1 cellular context compared by ENCODE assay signal in genomic region chr6:159761135-159761872, GRCh38.
TF ChIP-seq lines count a peak whose summit lies in the region.

No MANE protein-coding gene starts in this region.

TF ChIP-seq in K562, 482 proteins besides CTCF, POLR2A, EP300 and RAD21 (continued from another document and continues in another):
- TF ChIP-seq PHF8 (IDR thresholded peaks at IDR 0.05; ENCODE audit: borderline replicate concordance, low read length): peak; percentile 73; the same call in 1 of the 2 replicates
- no peak for TF ChIP-seq NFYB (IDR thresholded peaks at IDR 0.05; ENCODE audit: extremely low read depth, insufficient read length)
- TF ChIP-seq HES1 (IDR thresholded peaks at IDR 0.05; ENCODE audit: low read depth): no peak
- TF ChIP-seq ZNF512 (tag; IDR thresholded peaks at IDR 0.05): no peak
- TF ChIP-seq MXD1 (CRISPR knock-in tag; IDR thresholded peaks at IDR 0.05; ENCODE audit: borderline replicate concordance, poor library complexity, severe bottlenecking): no peak
- TF ChIP-seq ZNF766 (CRISPR knock-in tag; conservative IDR thresholded peaks at IDR 0.05): 0 out of 2 replicates have a peak, but pooled peaks have one; percentile 31
- TF ChIP-seq TSHZ1 (CRISPR knock-in tag; IDR thresholded peaks at IDR 0.05): no peak
- no peak for TF ChIP-seq RNF2 (IDR thresholded peaks at IDR 0.05)
- TF ChIP-seq ATF2 (CRISPR knock-in tag; IDR thresholded peaks at IDR 0.05): no peak
- no peak for TF ChIP-seq SLC30A9 (CRISPR knock-in tag; IDR thresholded peaks at IDR 0.05)
- no peak for TF ChIP-seq ZNF407 (IDR thresholded peaks at IDR 0.05; ENCODE audit: low read depth)
- no peak for TF ChIP-seq HDGF (IDR thresholded peaks at IDR 0.05)
- no peak for TF ChIP-seq HNRNPUL1 (IDR thresholded peaks at IDR 0.05; ENCODE audit: low read length)
- TF ChIP-seq ZNF639 (CRISPR knock-in tag; conservative IDR thresholded peaks at IDR 0.05 in 1 of 2, IDR thresholded peaks at IDR 0.05 in 1 of 2): peak in 1 of 2 experiments; percentile 21; a peak in 1 of 4 replicates
- no peak for TF ChIP-seq ZNF277 (CRISPR knock-in tag; IDR thresholded peaks at IDR 0.05; ENCODE audit: borderline replicate concordance)
- TF ChIP-seq CHCHD3 (CRISPR knock-in tag; IDR thresholded peaks at IDR 0.05): no peak
- TF ChIP-seq KDM5B (IDR thresholded peaks at IDR 0.05; ENCODE audit: insufficient replicate concordance, low read depth, low read length): peak; percentile 54
- no peak for TF ChIP-seq RBM14 (IDR thresholded peaks at IDR 0.05; ENCODE audit: borderline replicate concordance, insufficient read depth, low read depth, low read length)
- no peak for TF ChIP-seq TEAD2 (tag; IDR thresholded peaks at IDR 0.05)
- no peak for TF ChIP-seq ZNF384 (IDR thresholded peaks at IDR 0.05; ENCODE audit: low read depth, low read length)
- no peak for TF ChIP-seq PTBP1 (IDR thresholded peaks at IDR 0.05; ENCODE audit: low read depth, low read length)
